ENCODE assay signal across 17 cellular contexts in the genomic region with DNA sequence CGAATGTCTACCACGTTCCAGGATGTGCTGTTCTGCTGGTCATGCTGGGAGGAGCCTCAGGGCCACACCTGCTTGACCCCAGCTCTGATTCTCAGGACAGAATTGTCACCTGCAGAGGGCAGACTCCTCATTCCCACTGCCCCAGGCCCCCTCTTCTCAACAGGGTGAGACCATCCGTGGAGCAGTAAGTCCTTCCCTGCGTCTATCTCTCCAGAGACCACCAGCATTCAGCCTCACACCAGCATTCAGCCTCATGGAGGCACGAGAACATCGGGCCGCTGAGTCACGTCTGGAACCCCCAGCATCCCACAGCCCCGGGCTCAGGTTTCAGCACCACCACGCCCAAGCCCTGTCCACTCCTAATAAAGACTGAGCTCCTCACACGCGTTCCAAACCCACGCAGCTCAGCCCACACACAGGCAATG.
DNase-seq lines count a peak whose midpoint lies in the region; ATAC-seq and TF ChIP-seq lines count a peak whose summit lies in the region.
"Had no signal": no experiment of that assay in that cellular context is flagged by ENCODE, and none has a peak within 500 bp of the region (broad histone marks: within the 10 kb centered on the region; RNA-seq: fewer than 3 reads in every experiment).

No MANE protein-coding gene starts in this region.

- no peaks in the 10 kb centered on the region for H3K79me2 ChIP-seq in fibroblast of lung (ENCODE audit: control insufficient read depth, insufficient read depth, low read length)

- no peak for TF ChIP-seq POLR2A in uterus (IDR thresholded peaks at IDR 0.05)

- H3K4me1 ChIP-seq in NT2/D1 (ENCODE audit: insufficient read depth, insufficient read length) (peaks cover 3% of the 10 kb centered on the region), fibroblast of lung (ENCODE audit: control insufficient read depth, extremely low read depth, insufficient read depth, low read length) (no peaks in the 10 kb centered on the region), uterus (no peaks in the 10 kb centered on the region)
- H3K4me1 ChIP-seq: lower lobe of right lung, parathyroid adenoma, suprapubic skin had no signal

- H3K4me2 ChIP-seq in fibroblast of lung (ENCODE audit: extremely low read depth, insufficient read depth, low read length), result no peak overlapping the region
- H3K4me2 ChIP-seq: PC-9 had no signal

- H3K36me3 ChIP-seq in NT2/D1 (ENCODE audit: insufficient read depth, insufficient read length, low read length), result peaks cover 19% of the 10 kb centered on the region
- peaks cover 4% of the 10 kb centered on the region for H3K36me3 ChIP-seq in fibroblast of lung (ENCODE audit: control insufficient read depth, insufficient read depth, low read length)
- H3K36me3 ChIP-seq in uterus, result no peaks in the 10 kb centered on the region

- no peak overlapping the region for H2AFZ ChIP-seq in fibroblast of lung (ENCODE audit: low read length)
- H2AFZ ChIP-seq: parathyroid adenoma, PC-9 had no signal

- H3K4me3 ChIP-seq in NT2/D1 (ENCODE audit: insufficient read length, low read depth), result no peak overlapping the region
- H3K4me3 ChIP-seq in fibroblast of lung (replicated peaks in 1 of 4; ENCODE audit: control extremely low read depth in 1 of 4, insufficient read depth in 1 of 4, low read depth in 3 of 4, low read length in 4 of 4), result no peak overlapping the region
- H3K4me3 ChIP-seq in uterus, result no peak overlapping the region
- H3K4me3 ChIP-seq: lower lobe of right lung, PC-9, suprapubic skin had no signal

- H3K27me3 ChIP-seq in NT2/D1 (ENCODE audit: insufficient read depth, insufficient read length) (no peaks in the 10 kb centered on the region), fibroblast of lung (ENCODE audit: control insufficient read depth, insufficient read depth, low read length) (no peaks in the 10 kb centered on the region), uterus (no peaks in the 10 kb centered on the region)
- H3K27me3 ChIP-seq: suprapubic skin had no signal

- intact Hi-C loops in uterus (cut with DNase I; ENCODE audit: low total_unique reads), result no loop called here

- H3K9me3 ChIP-seq in NT2/D1 (ENCODE audit: insufficient read depth, low read length) (no peaks in the 10 kb centered on the region), fibroblast of lung (ENCODE audit: control insufficient read depth, insufficient read depth, low read depth, low read length) (no peaks in the 10 kb centered on the region), uterus (no peaks in the 10 kb centered on the region)
- H3K9me3 ChIP-seq: lower lobe of right lung, suprapubic skin had no signal

- no peak for TF ChIP-seq CTCF in fibroblast of lung (conservative IDR thresholded peaks at IDR 0.05 in 1 of 2, IDR thresholded peaks at IDR 0.05 in 1 of 2; ENCODE audit: low read depth in 1 of 2, low read length in 2 of 2)
- no peak for TF ChIP-seq CTCF in uterus (IDR thresholded peaks at IDR 0.05)

- H3K27ac ChIP-seq in fibroblast of lung (ENCODE audit: insufficient read depth, low read length), result no peak overlapping the region
- no peak overlapping the region for H3K27ac ChIP-seq in uterus
- H3K27ac ChIP-seq: lower lobe of right lung, parathyroid adenoma, PC-9, suprapubic skin had no signal

- DNase-seq in ELF-1 (ENCODE audit: low read depth, low spot score), result peak; percentile 74
- DNase-seq in NT2/D1 (ENCODE audit: low read depth, low spot score), result peak; percentile 13
- peak; percentile 9 to 54 for DNase-seq in fibroblast of lung (ENCODE audit: low read depth in 2 of 2)
- DNase-seq in stromal cell of bone marrow (ENCODE audit: low read depth), result peak; percentile 23
- DNase-seq in Kasumi-1 (lab: John Stamatoyannopoulos, UW), result no peak
- no peak for DNase-seq in uterus
- DNase-seq: cortex of kidney; HCEC 1CT; lower lobe of right lung; naive B cell; NCI-H2029 treated with DMSO at 0.1 percent for 48 hours; NCI-H524; PC-9; stimulated activated CD4-positive, alpha-beta T cell treated with anti-CD3 and anti-CD28 coated beads, Interleukin-4, amount 100 ng/mL, for 1 hour had no signal

- H4K20me1 ChIP-seq in fibroblast of lung (ENCODE audit: control insufficient read depth, extremely low read depth, insufficient read depth, low read length), result no peaks in the 10 kb centered on the region

- ATAC-seq in SK-N-SH treated with all-trans-retinoic acid at 6 μM for 48 hours, result no peak
- ATAC-seq: lower lobe of right lung had no signal

- H3K9ac ChIP-seq in NT2/D1 (ENCODE audit: insufficient read length, low read depth), result no peak overlapping the region
- no peak overlapping the region for H3K9ac ChIP-seq in fibroblast of lung (ENCODE audit: insufficient read depth, low read length)
- H3K9ac ChIP-seq: parathyroid adenoma had no signal

TF ChIP-seq in SK-N-SH treated with all-trans-retinoic acid at 6 μM for 48 hours, 23 proteins besides CTCF, POLR2A, EP300 and RAD21:
- no peak for TF ChIP-seq ARNTL (CRISPR knock-in tag; IDR thresholded peaks at IDR 0.05; ENCODE audit: borderline replicate concordance, low read depth)
- TF ChIP-seq ZNF565 (CRISPR knock-in tag; conservative IDR thresholded peaks at IDR 0.05; ENCODE audit: low read depth), result no peak
- no peak for TF ChIP-seq CSDC2 (CRISPR knock-in tag; IDR thresholded peaks at IDR 0.05)
- TF ChIP-seq TSHZ2 (CRISPR knock-in tag; IDR thresholded peaks at IDR 0.05), result no peak
- TF ChIP-seq, protein P1, sequence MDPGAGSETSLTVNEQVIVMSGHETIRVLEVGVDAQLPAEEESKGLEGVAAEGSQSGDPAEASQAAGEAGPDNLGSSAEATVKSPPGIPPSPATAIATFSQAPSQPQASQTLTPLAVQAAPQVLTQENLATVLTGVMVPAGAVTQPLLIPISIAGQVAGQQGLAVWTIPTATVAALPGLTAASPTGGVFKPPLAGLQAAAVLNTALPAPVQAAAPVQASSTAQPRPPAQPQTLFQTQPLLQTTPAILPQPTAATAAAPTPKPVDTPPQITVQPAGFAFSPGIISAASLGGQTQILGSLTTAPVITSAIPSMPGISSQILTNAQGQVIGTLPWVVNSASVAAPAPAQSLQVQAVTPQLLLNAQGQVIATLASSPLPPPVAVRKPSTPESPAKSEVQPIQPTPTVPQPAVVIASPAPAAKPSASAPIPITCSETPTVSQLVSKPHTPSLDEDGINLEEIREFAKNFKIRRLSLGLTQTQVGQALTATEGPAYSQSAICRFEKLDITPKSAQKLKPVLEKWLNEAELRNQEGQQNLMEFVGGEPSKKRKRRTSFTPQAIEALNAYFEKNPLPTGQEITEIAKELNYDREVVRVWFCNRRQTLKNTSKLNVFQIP (CRISPR knock-in tag; IDR thresholded peaks at IDR 0.05; ENCODE audit: borderline replicate concordance, low read depth), result no peak
- no peak for TF ChIP-seq ZFP3 (CRISPR knock-in tag; IDR thresholded peaks at IDR 0.05)
- TF ChIP-seq BACH2 (CRISPR knock-in tag; IDR thresholded peaks at IDR 0.05; ENCODE audit: borderline replicate concordance), result no peak

Comparison
In these comparisons a context has a peak if more than half of its experiments do, and no peak if none do; other contexts are left out.
1. DNase-seq: peak in ELF-1 (single experiment), NT2/D1 (single experiment), fibroblast of lung (2 of 2) and stromal cell of bone marrow (single experiment); none in Kasumi-1 (0 of 2) and uterus (0 of 2).